Comparison of ENCODE assay signal across 8 cellular contexts in the genomic region with DNA sequence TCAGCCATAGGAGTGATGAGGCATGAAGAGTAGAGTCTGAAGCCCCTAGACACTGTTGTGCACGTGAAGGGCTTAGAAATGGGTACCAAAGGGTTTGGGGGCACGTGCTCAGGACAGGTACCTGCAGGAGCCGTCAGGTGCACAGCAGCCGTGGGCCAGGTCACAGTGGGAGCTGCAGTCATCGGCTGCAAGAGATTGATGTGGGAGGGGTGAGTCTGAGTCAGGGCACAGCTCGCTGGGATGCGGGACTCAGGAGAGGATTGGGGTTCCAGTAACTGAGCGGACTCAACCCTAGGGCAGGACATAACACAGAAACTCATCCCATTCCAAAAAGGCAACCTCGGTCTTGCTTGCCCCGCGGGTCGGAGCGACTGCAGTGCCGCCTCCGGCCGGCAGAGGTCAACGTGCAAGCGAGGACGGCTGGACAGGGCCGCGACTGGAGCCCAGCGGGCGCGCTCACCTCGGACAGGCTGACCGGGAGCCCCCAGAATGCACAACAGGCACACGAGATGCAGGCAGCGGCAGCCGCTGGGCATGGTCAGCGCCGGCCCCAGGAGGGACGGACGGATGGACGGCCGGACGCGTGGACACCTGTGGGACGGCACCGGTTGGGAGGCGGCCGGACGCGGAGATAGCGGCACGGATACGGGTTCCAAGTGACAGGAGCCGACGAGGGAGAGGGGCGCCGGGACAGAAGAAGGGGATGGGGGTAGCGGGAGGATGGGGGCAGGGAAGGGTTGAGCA. TPM values are rescaled to one million over a fixed set of nuclear protein-coding genes. Genes with fewer than 3 reads are reported as not detected.
DNase-seq lines count a peak whose midpoint lies in the region; ATAC-seq and TF ChIP-seq lines count a peak whose summit lies in the region.

No MANE protein-coding gene starts in this region.

- in situ Hi-C loops in GM13977 (cut with MboI; ENCODE audit: low pct_unique_long_range_greater_than_20kb, low sequenced_read_pairs, unreplicated experiment) = no loop called here

- H3K4me3 Mint-ChIP-seq in activated naive CD8-positive, alpha-beta T cell = peak overlapping the region; percentile 82
- peak overlapping the region; percentile 83 for H3K4me3 Mint-ChIP-seq in glutamatergic neuron (ENCODE audit: unreplicated experiment)

- no peak overlapping the region for H3K27ac Mint-ChIP-seq in activated naive CD8-positive, alpha-beta T cell
- peak overlapping the region; percentile 37 for H3K27ac Mint-ChIP-seq in glutamatergic neuron (ENCODE audit: unreplicated experiment)

- H3K4me1 Mint-ChIP-seq in activated naive CD8-positive, alpha-beta T cell (ENCODE audit: low read depth) = peaks cover 18% of the 10 kb centered on the region
- peaks cover 9% of the 10 kb centered on the region for H3K4me1 Mint-ChIP-seq in glutamatergic neuron (ENCODE audit: low read depth, unreplicated experiment)

- ATAC-seq in GM18520 (IDR thresholded peaks at IDR 0.05; ENCODE audit: unreplicated experiment) = no peak

- peak; percentile 93 for TF ChIP-seq CTCF in GM13977 (IDR thresholded peaks at IDR 0.05; ENCODE audit: extremely low read depth, insufficient read depth, missing control alignments)
- TF ChIP-seq CTCF in glutamatergic neuron (IDR thresholded peaks at IDR 0.05; ENCODE audit: partially characterized antibody, unreplicated experiment) = peak; percentile 97

- no peaks in the 10 kb centered on the region for H3K36me3 Mint-ChIP-seq in activated naive CD8-positive, alpha-beta T cell
- peaks cover 5% of the 10 kb centered on the region for H3K36me3 Mint-ChIP-seq in glutamatergic neuron (ENCODE audit: unreplicated experiment)

- no peaks in the 10 kb centered on the region for H3K9me3 Mint-ChIP-seq in activated naive CD8-positive, alpha-beta T cell (ENCODE audit: low read depth)
- peaks cover 13% of the 10 kb centered on the region for H3K9me3 Mint-ChIP-seq in glutamatergic neuron (ENCODE audit: unreplicated experiment)

- no peaks in the 10 kb centered on the region for H3K27me3 Mint-ChIP-seq in activated naive CD8-positive, alpha-beta T cell
- H3K27me3 Mint-ChIP-seq in glutamatergic neuron (ENCODE audit: unreplicated experiment) = peaks cover 19% of the 10 kb centered on the region

- DNase-seq in GM13977 (ENCODE audit: low spot score) (peak; percentile 87), Kasumi-1 (lab: John Stamatoyannopoulos, UW) (peak; percentile 38 to 45), SKM-1 treated with dmso at 0.1 percent for 144 hours (lab: John Stamatoyannopoulos, UW; ENCODE audit: unreplicated experiment) (peak; percentile 34), glutamatergic neuron (peak; percentile 97), occipital lobe (lab: John Stamatoyannopoulos, UW) (peak; percentile 61), superior temporal gyrus (ENCODE audit: extremely low spot score) (peak; percentile 85)

RNA-seq across cellular contexts. Expression of a gene that starts 0.9 kb away (rescaled TPM):
- 2.2 TPM for total RNA-seq in glutamatergic neuron (ENCODE audit: unreplicated experiment)
- 7.3 TPM for total RNA-seq in occipital lobe

RNA-seq across cellular contexts. Expression of a gene that starts 22.9 kb away (rescaled TPM):
- total RNA-seq in glutamatergic neuron (ENCODE audit: unreplicated experiment) (30.9 TPM), occipital lobe (5.0 TPM)

RNA-seq across cellular contexts. Expression of a gene that starts 27.1 kb away (rescaled TPM):
- total RNA-seq in glutamatergic neuron (ENCODE audit: unreplicated experiment) (94.8 TPM), occipital lobe (22.0 TPM)

RNA-seq across cellular contexts. Expression of a gene that starts 55.7 kb away (rescaled TPM):
- total RNA-seq in glutamatergic neuron (ENCODE audit: unreplicated experiment) (1.2 TPM), occipital lobe (2.7 TPM)

Comparison
In these comparisons a context has a peak if more than half of its experiments do, and no peak if none do; other contexts are left out.
1. DNase-seq: peak in every context shown above with its lines; median percentile 97 in glutamatergic neuron; 87 in GM13977; 85 in superior temporal gyrus; 61 in occipital lobe; 42 in Kasumi-1; 34 in SKM-1 treated with dmso at 0.1 percent for 144 hours.